Comparison of ENCODE assay signal across 7 cellular contexts in the genomic region with DNA sequence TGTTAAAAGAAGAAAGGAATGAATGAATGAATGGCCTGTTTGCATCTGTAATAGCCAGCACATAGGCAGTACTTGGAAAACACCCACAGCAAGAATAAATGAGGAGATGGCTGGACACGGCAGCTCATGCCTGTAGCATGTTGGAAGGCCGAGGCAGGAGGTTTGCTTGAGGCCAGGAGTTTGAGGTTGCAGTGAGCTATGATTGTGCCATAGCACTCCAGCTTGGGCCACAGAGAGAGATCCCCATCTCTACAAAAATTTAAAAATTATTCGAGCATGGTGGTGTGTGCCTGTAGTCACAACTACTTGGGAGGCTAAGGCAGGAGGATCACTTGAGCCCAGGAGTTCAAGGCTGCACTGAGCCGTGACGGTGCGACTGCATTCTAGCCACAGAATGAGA. TPM values are rescaled to one million over a fixed set of nuclear protein-coding genes. Genes with fewer than 3 reads are reported as not detected.
DNase-seq lines count a peak whose midpoint lies in the region; ATAC-seq lines count a peak whose summit lies in the region.

No MANE protein-coding gene starts in this region.

- H4K20me1 ChIP-seq in Karpas-422 (ENCODE audit: insufficient read depth, low read depth, low read length), result 0 out of 2 replicates have a peak, but pooled peaks cover 4% of the 10 kb centered on the region

- peak; percentile 19 for ATAC-seq in HG03095 (IDR thresholded peaks at IDR 0.05; ENCODE audit: unreplicated experiment)
- ATAC-seq in activated T-helper 17 cell treated with anti-CD3 and anti-CD28 coated beads, Interleukin-2, amount 50 U/mL, for 72 hours (replicated peaks), result no peak
- no peak for ATAC-seq in stimulated activated memory B cell treated with anti-CD40 and anti-IgM and Interleukin-4, amounts not matched to agents 10 μg/mL and 1 μg/mL and 100 μg/mL, for 72 hours
- ATAC-seq in esophagus mucosa, result no peak

- H3K36me3 ChIP-seq in iPS-20b (ENCODE audit: insufficient read depth, low read depth, low read length) (0 out of 2 replicates have a peak, but pooled peaks cover under 1% of the 10 kb centered on the region), Karpas-422 (ENCODE audit: insufficient read depth, low read length) (no peaks in the 10 kb centered on the region)

- no peaks in the 10 kb centered on the region for H3K9me2 ChIP-seq in Karpas-422 (replicated peaks; ENCODE audit: insufficient read depth, low read length)

- H3K4me1 ChIP-seq in iPS-20b (ENCODE audit: insufficient read depth, low read length) (peaks cover 32% of the 10 kb centered on the region), Karpas-422 (ENCODE audit: low read length) (no peaks in the 10 kb centered on the region)

- H3K27ac Mint-ChIP-seq in activated T-helper 17 cell treated with anti-CD3 and anti-CD28 coated beads, Interleukin-2, amount 50 U/mL, for 72 hours, result peak overlapping the region; percentile 92
- H3K27ac Mint-ChIP-seq in stimulated activated memory B cell treated with anti-CD40 and anti-IgM and Interleukin-4, amounts not matched to agents 10 μg/mL and 1 μg/mL and 100 μg/mL, for 72 hours, result peak overlapping the region; percentile 37

- H3K9me3 Mint-ChIP-seq in activated T-helper 17 cell treated with anti-CD3 and anti-CD28 coated beads, Interleukin-2, amount 50 U/mL, for 72 hours, result no peaks in the 10 kb centered on the region
- peaks cover 3% of the 10 kb centered on the region for H3K9me3 Mint-ChIP-seq in stimulated activated memory B cell treated with anti-CD40 and anti-IgM and Interleukin-4, amounts not matched to agents 10 μg/mL and 1 μg/mL and 100 μg/mL, for 72 hours

- DNase-seq in GM19238 (ENCODE audit: insufficient read length, low spot score) (no peak), Karpas-422 (no peak)

- peak overlapping the region; percentile 98 for H3K4me3 Mint-ChIP-seq in activated T-helper 17 cell treated with anti-CD3 and anti-CD28 coated beads, Interleukin-2, amount 50 U/mL, for 72 hours
- no peak overlapping the region for H3K4me3 Mint-ChIP-seq in stimulated activated memory B cell treated with anti-CD40 and anti-IgM and Interleukin-4, amounts not matched to agents 10 μg/mL and 1 μg/mL and 100 μg/mL, for 72 hours

- H3K27me3 Mint-ChIP-seq in activated T-helper 17 cell treated with anti-CD3 and anti-CD28 coated beads, Interleukin-2, amount 50 U/mL, for 72 hours, result no peaks in the 10 kb centered on the region
- no peaks in the 10 kb centered on the region for H3K27me3 Mint-ChIP-seq in stimulated activated memory B cell treated with anti-CD40 and anti-IgM and Interleukin-4, amounts not matched to agents 10 μg/mL and 1 μg/mL and 100 μg/mL, for 72 hours

- H3K4me3 ChIP-seq in iPS-20b (ENCODE audit: low read length) (no peak overlapping the region; the same call in 1 of the 2 replicates), Karpas-422 (ENCODE audit: low read length) (no peak overlapping the region)

- H3K9ac ChIP-seq in iPS-20b (ENCODE audit: low read depth, low read length) (peak overlapping the region; percentile 60; the same call in 1 of the 2 replicates), Karpas-422 (ENCODE audit: low read length) (no peak overlapping the region)

- no peak overlapping the region for H3K4me2 ChIP-seq in Karpas-422 (ENCODE audit: low read depth, low read length, poor library complexity, severe bottlenecking)

- H3K27ac ChIP-seq in iPS-20b (ENCODE audit: low read length) (peak overlapping the region; percentile 58), Karpas-422 (ENCODE audit: low read length) (no peak overlapping the region)

- peaks cover 99% of the 10 kb centered on the region for H3K36me3 Mint-ChIP-seq in activated T-helper 17 cell treated with anti-CD3 and anti-CD28 coated beads, Interleukin-2, amount 50 U/mL, for 72 hours (ENCODE audit: low read depth)
- H3K36me3 Mint-ChIP-seq in stimulated activated memory B cell treated with anti-CD40 and anti-IgM and Interleukin-4, amounts not matched to agents 10 μg/mL and 1 μg/mL and 100 μg/mL, for 72 hours, result peaks cover 67% of the 10 kb centered on the region

- peaks cover 46% of the 10 kb centered on the region for H3K4me1 Mint-ChIP-seq in activated T-helper 17 cell treated with anti-CD3 and anti-CD28 coated beads, Interleukin-2, amount 50 U/mL, for 72 hours
- H3K4me1 Mint-ChIP-seq in stimulated activated memory B cell treated with anti-CD40 and anti-IgM and Interleukin-4, amounts not matched to agents 10 μg/mL and 1 μg/mL and 100 μg/mL, for 72 hours, result peaks cover 69% of the 10 kb centered on the region

- H3K27me3 ChIP-seq in iPS-20b (ENCODE audit: insufficient read depth, low read length), result no peaks in the 10 kb centered on the region
- no peaks in the 10 kb centered on the region for H3K27me3 ChIP-seq in Karpas-422 (ENCODE audit: low read length)

- H2AFZ ChIP-seq in Karpas-422 (ENCODE audit: low read length), result no peak overlapping the region

- no peaks in the 10 kb centered on the region for H3K79me2 ChIP-seq in Karpas-422 (ENCODE audit: low read length)

- H3K9me3 ChIP-seq in iPS-20b (ENCODE audit: insufficient read depth, low read depth, low read length) (no peaks in the 10 kb centered on the region; the same call in 1 of the 2 replicates), Karpas-422 (ENCODE audit: low read length) (no peaks in the 10 kb centered on the region)

RNA-seq across cellular contexts. Expression of a gene that starts 12.5 kb away (rescaled TPM):
- 100 to 1,000 TPM; 163 to 216 TPM for total RNA-seq in activated T-helper 17 cell treated with anti-CD3 and anti-CD28 coated beads, Interleukin-2, amount 50 U/mL, for 72 hours
- 0.94 and 12.0 TPM in 2 replicates for total RNA-seq in Karpas-422 (2014; rRNA removed; shearing (Covaris generic); ENCODE audit: low replicate concordance)
- 119 TPM for total RNA-seq in esophagus mucosa

RNA-seq across cellular contexts. Expression of a gene that starts 57.7 kb away (rescaled TPM):
- total RNA-seq in activated T-helper 17 cell treated with anti-CD3 and anti-CD28 coated beads, Interleukin-2, amount 50 U/mL, for 72 hours, result 10 to 100 TPM; 59.6 to 99.8 TPM
- total RNA-seq in Karpas-422 (2014; rRNA removed; shearing (Covaris generic); ENCODE audit: low replicate concordance), result 59.2 and 77.8 TPM in 2 replicates
- total RNA-seq in esophagus mucosa, result 46.8 TPM
